Comparison of ENCODE assay signal across 8 cellular contexts in the genomic region with DNA sequence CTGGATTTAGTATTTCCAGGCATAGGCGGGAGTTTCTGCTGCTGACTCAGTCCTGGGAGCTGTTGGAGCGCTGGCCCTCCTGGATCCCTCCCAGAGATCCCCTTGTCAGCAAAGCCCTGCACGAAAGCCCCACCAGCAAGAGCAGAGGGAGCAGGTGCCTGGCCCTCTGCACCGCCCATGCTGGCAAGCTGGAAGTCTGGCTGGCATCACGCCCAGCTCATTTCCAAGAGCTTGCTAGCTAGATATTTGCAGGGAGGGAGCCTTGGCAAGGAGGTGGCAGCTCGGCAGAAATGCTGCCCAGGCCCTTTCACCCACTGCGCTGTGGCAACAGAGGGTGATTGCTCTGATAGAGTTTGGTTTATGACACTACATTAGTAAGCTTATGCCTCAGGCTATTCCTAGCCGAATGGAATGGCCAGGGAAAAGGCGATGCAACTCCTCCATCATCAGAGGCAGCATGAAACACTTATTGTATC.
DNase-seq lines count a peak whose midpoint lies in the region; ATAC-seq, FAIRE-seq and TF ChIP-seq lines count a peak whose summit lies in the region.

No MANE protein-coding gene starts in this region.

- no peak overlapping the region for H3K27ac Mint-ChIP-seq in activated CD8-positive, alpha-beta memory T cell treated with anti-CD3 and anti-CD28 coated beads, Interleukin-2, amount 10 ng/mL, durations not matched to agents 7 days and 5 days

- H3K27me3 Mint-ChIP-seq in activated CD8-positive, alpha-beta memory T cell treated with anti-CD3 and anti-CD28 coated beads, Interleukin-2, amount 10 ng/mL, durations not matched to agents 7 days and 5 days, result no peaks in the 10 kb centered on the region

- no peaks in the 10 kb centered on the region for H3K9me3 ChIP-seq in pancreas

- no peak overlapping the region for H3K4me3 Mint-ChIP-seq in activated CD8-positive, alpha-beta memory T cell treated with anti-CD3 and anti-CD28 coated beads, Interleukin-2, amount 10 ng/mL, durations not matched to agents 7 days and 5 days

- no peaks in the 10 kb centered on the region for H3K4me1 Mint-ChIP-seq in activated CD8-positive, alpha-beta memory T cell treated with anti-CD3 and anti-CD28 coated beads, Interleukin-2, amount 10 ng/mL, durations not matched to agents 7 days and 5 days

- FAIRE-seq in pancreas (lab: Jason Lieb, UNC), result peak; percentile 93

- H3K9me3 Mint-ChIP-seq in activated CD8-positive, alpha-beta memory T cell treated with anti-CD3 and anti-CD28 coated beads, Interleukin-2, amount 10 ng/mL, durations not matched to agents 7 days and 5 days (ENCODE audit: low read depth), result no peaks in the 10 kb centered on the region

- peak overlapping the region in 1 of 4 donors; percentile 47 for H3K27ac ChIP-seq in pancreas

- intact Hi-C loops in pancreas (cut with DNase I), result no loop called here

- CTCF ChIA-PET in activated CD8-positive, alpha-beta memory T cell treated with anti-CD3 and anti-CD28 coated beads, Interleukin-2, amount 10 ng/mL, durations not matched to agents 7 days and 5 days (lab: Charles Lee), result no interaction called here

- H3K4me1 ChIP-seq in pancreas, result peaks cover 0 to 5% (median 5%) of the 10 kb centered on the region in 3 donors

- ATAC-seq in pancreas, result peak; percentile 98 to 99 (median 98)
- no peak for ATAC-seq in activated CD8-positive, alpha-beta memory T cell treated with anti-CD3 and anti-CD28 coated beads, Interleukin-2, amount 10 ng/mL, durations not matched to agents 7 days and 5 days
- ATAC-seq in HG03442 (IDR thresholded peaks at IDR 0.05; ENCODE audit: unreplicated experiment), result no peak
- ATAC-seq in GM18870 (IDR thresholded peaks at IDR 0.05; ENCODE audit: unreplicated experiment), result no peak

- DNase-seq in DMS79 treated with DMSO at 0.1 percent for 48 hours (lab: John Stamatoyannopoulos, UW), result peak; percentile 97
- DNase-seq in NCI-H524 treated with DMSO at 0.1 percent for 48 hours (lab: John Stamatoyannopoulos, UW), result peak; percentile 8
- DNase-seq in fibroblast of mammary gland (ENCODE audit: low read depth), result peak; percentile 83
- peak; percentile 93 to 99 (median 96) for DNase-seq in pancreas
- no peak for DNase-seq in activated CD8-positive, alpha-beta memory T cell treated with anti-CD3 and anti-CD28 coated beads, Interleukin-2, amount 10 ng/mL, durations not matched to agents 7 days and 5 days
- no peak for DNase-seq in NCI-H82 treated with DMSO at 0.1 percent for 48 hours (lab: John Stamatoyannopoulos, UW; ENCODE audit: unreplicated experiment)

- no peaks in the 10 kb centered on the region for H3K27me3 ChIP-seq in pancreas

- TF ChIP-seq CTCF in fibroblast of mammary gland (conservative IDR thresholded peaks at IDR 0.05; ENCODE audit: control insufficient read depth, insufficient read depth, low read depth, low read length), result no peak
- no peak for TF ChIP-seq CTCF in pancreas (IDR thresholded peaks at IDR 0.05)

- 9 to 10% methylated on average over 9 of the region's 9 CpGs for WGBS in pancreas, 2 donors

- H3K36me3 ChIP-seq in pancreas, result no peaks in the 10 kb centered on the region

- H3K4me3 ChIP-seq in fibroblast of mammary gland (ENCODE audit: control insufficient read depth, low read depth, low read length) (no peak overlapping the region), pancreas (no peak overlapping the region)

- H3K36me3 Mint-ChIP-seq in activated CD8-positive, alpha-beta memory T cell treated with anti-CD3 and anti-CD28 coated beads, Interleukin-2, amount 10 ng/mL, durations not matched to agents 7 days and 5 days, result no peaks in the 10 kb centered on the region

Comparison
In these comparisons a context has a peak if more than half of its experiments do, and no peak if none do; other contexts are left out.
1. DNase-seq: peak in DMS79 treated with DMSO at 0.1 percent for 48 hours (single experiment), NCI-H524 treated with DMSO at 0.1 percent for 48 hours (single experiment), fibroblast of mammary gland (single experiment) and pancreas (6 of 6); none in activated CD8-positive, alpha-beta memory T cell treated with anti-CD3 and anti-CD28 coated beads, Interleukin-2, amount 10 ng/mL, durations not matched to agents 7 days and 5 days (single experiment) and NCI-H82 treated with DMSO at 0.1 percent for 48 hours (single experiment).
2. ATAC-seq: peak in pancreas (4 of 4); none in activated CD8-positive, alpha-beta memory T cell treated with anti-CD3 and anti-CD28 coated beads, Interleukin-2, amount 10 ng/mL, durations not matched to agents 7 days and 5 days (single experiment), HG03442 (single experiment) and GM18870 (single experiment).